ENCODE assay signal across 21 cellular contexts in genomic region chr21:31370893-31371652, GRCh38. TPM values are rescaled to one million over a fixed set of nuclear protein-coding genes. Genes with fewer than 3 reads are reported as not detected.
DNase-seq lines count a peak whose midpoint lies in the region; ATAC-seq and TF ChIP-seq lines count a peak whose summit lies in the region.
"Had no signal": no experiment of that assay in that cellular context is flagged by ENCODE, and none has a peak within 500 bp of the region (broad histone marks: within the 10 kb centered on the region; RNA-seq: fewer than 3 reads in every experiment).

No MANE protein-coding gene starts in this region.

- H3K4me3 ChIP-seq in GM23248 (no peak overlapping the region), left ventricle myocardium inferior (no peak overlapping the region)
- H3K4me3 ChIP-seq: HAP-1 had no signal

- intact Hi-C loops in left ventricle myocardium inferior (cut with micrococcal nuclease), result no loop called here

- DNase-seq in GM23248 (peak; percentile 63), brain pericyte (ENCODE audit: low read depth, low spot score) (peak; percentile 24), left ventricle myocardium inferior (peak; percentile 36), omental fat pad (ENCODE audit: low spot score) (no peak), NCI-H1694 (lab: John Stamatoyannopoulos, UW) (no peak)
- DNase-seq: ACHN; CD8-positive, alpha-beta memory T cell; cortex of kidney; foreskin keratinocyte; mammary epithelial cell; NCI-H1048; NCI-H2171 treated with DMSO at 0.1 percent for 48 hours; NCI-H82; RPMI8226; small intestine; stimulated activated naive CD4-positive, alpha-beta T cell; T-cell had no signal

- peak overlapping the region; percentile 30; the same call in 1 of the 2 replicates for H2AFZ ChIP-seq in GM23248

- H3K4me2 ChIP-seq in GM23248 (ENCODE audit: unreplicated experiment), result no peak overlapping the region

- H4K20me1 ChIP-seq in GM23248 (ENCODE audit: insufficient read depth), result no peaks in the 10 kb centered on the region

- H3K9me3 ChIP-seq in GM23248 (ENCODE audit: low read depth), result no peaks in the 10 kb centered on the region
- no peaks in the 10 kb centered on the region for H3K9me3 ChIP-seq in left ventricle myocardium inferior (replicated peaks)
- H3K9me3 ChIP-seq: HAP-1 had no signal

- H3K4me1 ChIP-seq in GM23248 (ENCODE audit: insufficient read depth) (peaks cover 10% of the 10 kb centered on the region; the same call in 1 of the 2 replicates), left ventricle myocardium inferior (no peaks in the 10 kb centered on the region)
- H3K4me1 ChIP-seq: foreskin keratinocyte, HAP-1 had no signal

- WGBS in GM23248 (ENCODE audit: low coverage in 1 of 2, low lambda C conversion rate in 2 of 2, missing lambda C conversion rate in 2 of 2), 2 experiments, result 8 to 9% methylated on average over 6 of the region's 6 CpGs

- no peak overlapping the region for H3K9ac ChIP-seq in GM23248

- TF ChIP-seq CTCF in left ventricle myocardium inferior (IDR thresholded peaks at IDR 0.05; ENCODE audit: borderline replicate concordance), result no peak
- no peak for TF ChIP-seq CTCF in omental fat pad (IDR thresholded peaks at IDR 0.05)

- H3K27me3 ChIP-seq in GM23248 (replicated peaks; ENCODE audit: insufficient read depth) (no peaks in the 10 kb centered on the region), left ventricle myocardium inferior (ENCODE audit: low read depth) (peaks cover 10% of the 10 kb centered on the region)
- H3K27me3 ChIP-seq: foreskin keratinocyte had no signal

- in situ Hi-C loops in GM23248 (cut with MboI), result no loop called here

- peak; percentile 70 for ATAC-seq in omental fat pad (ENCODE audit: low FRiP score)
- ATAC-seq in HG03432 (IDR thresholded peaks at IDR 0.05; ENCODE audit: unreplicated experiment), result no peak
- ATAC-seq in HG03039 (IDR thresholded peaks at IDR 0.05; ENCODE audit: unreplicated experiment), result no peak
- ATAC-seq in GM21723 (IDR thresholded peaks at IDR 0.05; ENCODE audit: unreplicated experiment), result no peak
- ATAC-seq: T-cell had no signal

- H3K36me3 ChIP-seq in GM23248 (ENCODE audit: low read depth) (no peaks in the 10 kb centered on the region), left ventricle myocardium inferior (no peaks in the 10 kb centered on the region)
- H3K36me3 ChIP-seq: HAP-1 had no signal

- H3F3A ChIP-seq in GM23248 (ENCODE audit: insufficient read depth), result peaks cover 28% of the 10 kb centered on the region; the same call in 1 of the 2 replicates

- H3K27ac ChIP-seq in GM23248 (no peak overlapping the region), left ventricle myocardium inferior (replicated peaks) (peak overlapping the region; percentile 77)
- H3K27ac ChIP-seq: foreskin keratinocyte had no signal

- no peaks in the 10 kb centered on the region for H3K79me2 ChIP-seq in GM23248 (ENCODE audit: insufficient read depth)

- no peaks in the 10 kb centered on the region for H3K9me2 ChIP-seq in GM23248 (ENCODE audit: insufficient read depth)

RNA-seq across cellular contexts. Expression of gene TIAM1, which starts 27.0 kb away (rescaled TPM):
- total RNA-seq in GM23248 (2014; rRNA removed; shearing (Covaris generic)), result 7.6 and 13.2 TPM in 2 replicates
- 2.6 and 3.2 TPM in 2 replicates for polyA plus RNA-seq in GM23248 (2016; fragmentation: Nextera tagmentation; extraction: Ambion mirVana)
- total RNA-seq in left ventricle myocardium inferior, result 1.8 TPM
- total RNA-seq in omental fat pad, result 10 to 100 TPM in 2 of 4 donors, 1 to 10 TPM in 2; 6.5 to 36.4 (median 13.0) TPM

Comparison
In these comparisons a context has a peak if more than half of its experiments do, and no peak if none do; other contexts are left out.
1. DNase-seq: peak in GM23248 (single experiment), brain pericyte (single experiment) and left ventricle myocardium inferior (single experiment); none in omental fat pad (single experiment) and NCI-H1694 (single experiment).